Comparison of ENCODE assay signal across 8 cellular contexts in genomic region chr2:226652388-226652787, GRCh38.
A peak's percentile ranks its signal among the peaks of the same experiment; 100 is the strongest.
DNase-seq lines count a peak whose midpoint lies in the region; ATAC-seq and TF ChIP-seq lines count a peak whose summit lies in the region.

No MANE protein-coding gene starts in this region.

- BruUV-seq in A673 (replicated peaks; lab: Mats Ljungman, UMichigan), result no TSS peak

- peak; percentile 49 for ATAC-seq in GM19328 (IDR thresholded peaks at IDR 0.05; ENCODE audit: unreplicated experiment)
- peak; percentile 60 for ATAC-seq in HG03457 (IDR thresholded peaks at IDR 0.05; ENCODE audit: unreplicated experiment)
- ATAC-seq in GM19324 (IDR thresholded peaks at IDR 0.05; ENCODE audit: low FRiP score, unreplicated experiment), result no peak

- peaks cover 57% of the 10 kb centered on the region for H3K4me1 ChIP-seq in A673 (ENCODE audit: insufficient read depth, low read length, poor library complexity, severe bottlenecking)
- no peaks in the 10 kb centered on the region for H3K4me1 ChIP-seq in BE2C

- POLR2A ChIA-PET in A673 (lab: Charles Lee; ENCODE audit: low non-redundant PET), result no interaction called here

- DNase-seq in amniotic epithelial cell (ENCODE audit: low read depth) (peak; percentile 98), retinal pigment epithelial cell (ENCODE audit: low read depth) (peak; percentile 96), nucleus accumbens (lab: John Stamatoyannopoulos, UW) (no peak), A673 (ENCODE audit: low spot score) (no peak), BE2C (no peak)

- H3K27ac ChIP-seq in A673 (ENCODE audit: low read depth, low read length, poor library complexity, severe bottlenecking), result no peak overlapping the region

- H3K4me3 ChIP-seq in retinal pigment epithelial cell (ENCODE audit: low read length) (no peak overlapping the region), A673 (ENCODE audit: low read depth, low read length, poor library complexity, severe bottlenecking) (no peak overlapping the region), BE2C (ENCODE audit: low read depth, low read length) (no peak overlapping the region)

- no peaks in the 10 kb centered on the region for H3K36me3 ChIP-seq in A673 (ENCODE audit: insufficient read depth, low read length, poor library complexity, severe bottlenecking)
- no peaks in the 10 kb centered on the region for H3K36me3 ChIP-seq in BE2C

- H3K9me3 ChIP-seq in A673 (ENCODE audit: low read depth, low read length, poor library complexity, severe bottlenecking), result peaks cover 7% of the 10 kb centered on the region
- H3K9me3 ChIP-seq in BE2C, result no peaks in the 10 kb centered on the region

- CTCF ChIA-PET in A673 (lab: Charles Lee), result no interaction called here

- intact Hi-C loops in A673 (cut with micrococcal nuclease; ENCODE audit: unreplicated experiment), result loop anchor here (5.0 to 10.0 kb wide), 3 partner anchors 530 to 978 kb away; no protein-coding TSS in a partner anchor

- H3K27me3 ChIP-seq in A673 (replicated peaks; ENCODE audit: insufficient read depth, low read depth, low read length, poor library complexity) (no peaks in the 10 kb centered on the region), BE2C (no peaks in the 10 kb centered on the region)

- TF ChIP-seq CTCF in retinal pigment epithelial cell (conservative IDR thresholded peaks at IDR 0.05; ENCODE audit: low read depth, low read length) (no peak), A673 (conservative IDR thresholded peaks at IDR 0.05; ENCODE audit: low read depth, low read length) (no peak), BE2C (IDR thresholded peaks at IDR 0.05; ENCODE audit: low read depth, low read length) (no peak)

Comparison
In these comparisons a context has a peak if more than half of its experiments do, and no peak if none do; other contexts are left out.
1. DNase-seq: peak in amniotic epithelial cell (single experiment) and retinal pigment epithelial cell (single experiment); none in nucleus accumbens (0 of 56), A673 (single experiment) and BE2C (single experiment).